9 cellular contexts compared by ENCODE assay signal in genomic region chr1:94068831-94069648, GRCh38. TPM values are rescaled to one million over a fixed set of nuclear protein-coding genes. Genes with fewer than 3 reads are reported as not detected.
DNase-seq lines count a peak whose midpoint lies in the region; ATAC-seq and TF ChIP-seq lines count a peak whose summit lies in the region.
"Had no signal": no experiment of that assay in that cellular context is flagged by ENCODE, and none has a peak within 500 bp of the region (broad histone marks: within the 10 kb centered on the region; RNA-seq: fewer than 3 reads in every experiment).

No MANE protein-coding gene starts in this region.

- H3K4me3 ChIP-seq in PC-9 (no peak overlapping the region), heart right ventricle (no peak overlapping the region)
- no peak overlapping the region for H3K4me3 ChIP-seq in naive thymus-derived CD4-positive, alpha-beta T cell (ENCODE audit: low read length)

- H3K4me3 Mint-ChIP-seq in activated CD4-positive, alpha-beta memory T cell treated with anti-CD3 and anti-CD28 coated beads for 36 hours, result no peak overlapping the region
- H3K4me3 Mint-ChIP-seq in naive thymus-derived CD4-positive, alpha-beta T cell, result no peak overlapping the region
- H3K4me3 Mint-ChIP-seq: T-helper 1 cell treated with Interleukin-12 subunit alpha and Interleukin-12 subunit beta and Interleukin-4 antibody, amounts not matched to agents 30 μg/mL and 1 μg/mL, for 36 hours had no signal

- H3K27ac Mint-ChIP-seq in activated CD4-positive, alpha-beta memory T cell treated with anti-CD3 and anti-CD28 coated beads for 36 hours, result no peak overlapping the region
- no peak overlapping the region for H3K27ac Mint-ChIP-seq in naive thymus-derived CD4-positive, alpha-beta T cell
- H3K27ac Mint-ChIP-seq: T-helper 1 cell treated with Interleukin-12 subunit alpha and Interleukin-12 subunit beta and Interleukin-4 antibody, amounts not matched to agents 30 μg/mL and 1 μg/mL, for 36 hours had no signal

- CTCF ChIA-PET in PC-9 (lab: Charles Lee), result interaction anchor here (0.5 to 1.6 kb wide), 5 partner anchors 18 to 948 kb away, joined by 3 to 5 read pairs (median 3); no protein-coding TSS in a partner anchor
- CTCF ChIA-PET in activated CD4-positive, alpha-beta memory T cell treated with anti-CD3 and anti-CD28 coated beads for 36 hours (lab: Charles Lee), result interaction anchor here (1.2 to 1.4 kb wide), 2 partner anchors 29 kb away, joined by 4 read pairs; no protein-coding TSS in a partner anchor
- CTCF ChIA-PET in naive thymus-derived CD4-positive, alpha-beta T cell (lab: Charles Lee), result no interaction called here

- DNase-seq in Daoy (ENCODE audit: low read depth) (peak; percentile 85), PC-9 (peak; percentile 58 to 97), heart right ventricle (peak; percentile 36 to 44), pulmonary artery endothelial cell (ENCODE audit: low read depth, low spot score) (peak; percentile 96)
- DNase-seq in activated CD4-positive, alpha-beta memory T cell treated with anti-CD3 and anti-CD28 coated beads for 36 hours, result no peak
- DNase-seq in stimulated activated CD4-positive, alpha-beta T cell treated with anti-CD3 and anti-CD28 coated beads, Interleukin-4, amount 100 ng/mL, for 24 hours, result no peak
- DNase-seq in naive thymus-derived CD4-positive, alpha-beta T cell, result no peak
- DNase-seq in activated CD4-positive, CD25-positive, alpha-beta regulatory T cell treated with anti-CD3 and anti-CD28 coated beads, Interleukin-2, amount 50 U/mL, for 72 hours, result no peak

- WGBS in heart right ventricle, 2 donors, result 65 to 71% methylated on average over 12 of the region's 12 CpGs

- no peaks in the 10 kb centered on the region for H3K9me3 Mint-ChIP-seq in activated CD4-positive, alpha-beta memory T cell treated with anti-CD3 and anti-CD28 coated beads for 36 hours
- no peaks in the 10 kb centered on the region for H3K9me3 Mint-ChIP-seq in naive thymus-derived CD4-positive, alpha-beta T cell
- H3K9me3 Mint-ChIP-seq: T-helper 1 cell treated with Interleukin-12 subunit alpha and Interleukin-12 subunit beta and Interleukin-4 antibody, amounts not matched to agents 30 μg/mL and 1 μg/mL, for 36 hours had no signal

- H3F3A ChIP-seq in PC-9 (ENCODE audit: insufficient read depth, low read depth), result peaks cover 48% of the 10 kb centered on the region

- TF ChIP-seq CTCF in PC-9 (conservative IDR thresholded peaks at IDR 0.05), result no peak; the same call in 1 of the 2 replicates
- no peak for TF ChIP-seq CTCF in heart right ventricle (IDR thresholded peaks at IDR 0.05)

- H3K4me1 ChIP-seq in PC-9 (replicated peaks; ENCODE audit: insufficient read depth) (peaks cover 54% of the 10 kb centered on the region), heart right ventricle (peaks cover 14 to 77% (median 52%) of the 10 kb centered on the region in 9 donors)
- no peaks in the 10 kb centered on the region for H3K4me1 ChIP-seq in naive thymus-derived CD4-positive, alpha-beta T cell (ENCODE audit: control insufficient read depth in 2 of 2, insufficient read depth in 2 of 2, low read length in 2 of 2)

- no peaks in the 10 kb centered on the region for H3K27me3 ChIP-seq in PC-9 (ENCODE audit: insufficient read depth, low read depth)
- peaks cover 0 to 14% (median 0%) of the 10 kb centered on the region in 7 donors for H3K27me3 ChIP-seq in heart right ventricle
- no peaks in the 10 kb centered on the region for H3K27me3 ChIP-seq in naive thymus-derived CD4-positive, alpha-beta T cell (ENCODE audit: control insufficient read depth in 2 of 2, insufficient read depth in 2 of 2, low read length in 2 of 2)

- H3K79me2 ChIP-seq in PC-9 (ENCODE audit: low read depth), result no peaks in the 10 kb centered on the region

- BruUV-seq in PC-9 (replicated peaks; lab: Mats Ljungman, UMichigan), result no TSS peak

- H3K9me3 ChIP-seq in PC-9 (ENCODE audit: insufficient read depth, low read depth), result no peaks in the 10 kb centered on the region
- H3K9me3 ChIP-seq in heart right ventricle, result no peaks in the 10 kb centered on the region
- no peaks in the 10 kb centered on the region for H3K9me3 ChIP-seq in naive thymus-derived CD4-positive, alpha-beta T cell (ENCODE audit: control insufficient read depth in 2 of 3, low read length in 3 of 3)

- intact Hi-C loops in PC-9 (cut with micrococcal nuclease; ENCODE audit: unreplicated experiment) (loop anchor here (1.0 to 5.0 kb wide), 7 partner anchors 24 to 256 kb away; no protein-coding TSS in a partner anchor), heart right ventricle (cut with DNase I) (loop anchor here in 3 of 10 donors (1.0 to 10.0 kb wide), 2 partner anchors 47 to 106 kb away; no protein-coding TSS in a partner anchor)
- intact Hi-C loops in activated CD4-positive, alpha-beta memory T cell treated with anti-CD3 and anti-CD28 coated beads for 36 hours (cut with micrococcal nuclease), result no loop called here
- intact Hi-C loops in naive thymus-derived CD4-positive, alpha-beta T cell (cut with micrococcal nuclease), result loop anchor here in 1 of 2 donors (10.0 kb wide), 1 partner anchor 116 kb away; no protein-coding TSS in a partner anchor

- 0 out of 2 replicates have a peak overlapping the region, but pooled peaks have one; percentile 8 for H2AFZ ChIP-seq in PC-9

- H3K27ac ChIP-seq in PC-9, result peak overlapping the region; percentile 89
- H3K27ac ChIP-seq in heart right ventricle, result peak overlapping the region; percentile 51 to 83 (median 68)
- no peak overlapping the region for H3K27ac ChIP-seq in naive thymus-derived CD4-positive, alpha-beta T cell (ENCODE audit: low read depth, low read length)

- POLR2A ChIA-PET in PC-9 (lab: Charles Lee; ENCODE audit: unreplicated experiment), result interaction anchor here (0.5 to 2.2 kb wide), 6 partner anchors 22 to 730 kb away, joined by 3 to 20 read pairs (median 6); no protein-coding TSS in a partner anchor
- POLR2A ChIA-PET in activated CD4-positive, alpha-beta memory T cell treated with anti-CD3 and anti-CD28 coated beads for 36 hours (lab: Charles Lee), result interaction anchor here (1.0 kb wide), 1 partner anchor 30 kb away, joined by 3 read pairs; no protein-coding TSS in a partner anchor
- POLR2A ChIA-PET in naive thymus-derived CD4-positive, alpha-beta T cell (lab: Charles Lee), result no interaction called here

- H3K27me3 Mint-ChIP-seq in activated CD4-positive, alpha-beta memory T cell treated with anti-CD3 and anti-CD28 coated beads for 36 hours, result peaks cover 5% of the 10 kb centered on the region
- H3K27me3 Mint-ChIP-seq in naive thymus-derived CD4-positive, alpha-beta T cell, result peaks cover 0 to 8% (median 0%) of the 10 kb centered on the region in 5 donors

- H3K4me2 ChIP-seq in PC-9, result peak overlapping the region; percentile 55

- ATAC-seq in heart right ventricle, result peak; percentile 58 to 85 (median 76)
- no peak for ATAC-seq in naive thymus-derived CD4-positive, alpha-beta T cell

- no peaks in the 10 kb centered on the region for H4K20me1 ChIP-seq in PC-9 (ENCODE audit: insufficient read depth)

- H3K36me3 Mint-ChIP-seq in activated CD4-positive, alpha-beta memory T cell treated with anti-CD3 and anti-CD28 coated beads for 36 hours, result no peaks in the 10 kb centered on the region
- no peaks in the 10 kb centered on the region for H3K36me3 Mint-ChIP-seq in naive thymus-derived CD4-positive, alpha-beta T cell

- H3K4me1 Mint-ChIP-seq in activated CD4-positive, alpha-beta memory T cell treated with anti-CD3 and anti-CD28 coated beads for 36 hours (ENCODE audit: low read depth), result no peaks in the 10 kb centered on the region
- H3K4me1 Mint-ChIP-seq in naive thymus-derived CD4-positive, alpha-beta T cell, result peaks cover 0 to 13% (median 5%) of the 10 kb centered on the region in 7 donors

- H3K9me2 ChIP-seq in PC-9 (ENCODE audit: insufficient read depth), result no peaks in the 10 kb centered on the region

- no peaks in the 10 kb centered on the region for H3K36me3 ChIP-seq in PC-9 (ENCODE audit: low read depth)
- H3K36me3 ChIP-seq in heart right ventricle, result no peaks in the 10 kb centered on the region
- no peaks in the 10 kb centered on the region for H3K36me3 ChIP-seq in naive thymus-derived CD4-positive, alpha-beta T cell (ENCODE audit: control insufficient read depth in 2 of 3, insufficient read depth in 3 of 3, low read length in 3 of 3)

RNA-seq across cellular contexts. Expression of gene ABCA4, which starts 51.9 kb away (rescaled TPM):
- total RNA-seq in Daoy (2014; rRNA removed; shearing (Covaris generic)), result 0.36 and 0.80 TPM in 2 replicates
- total RNA-seq in PC-9 (2021) (20.0 and 20.8 TPM in 2 replicates), heart right ventricle (under 1 TPM; 0.05 to 0.66 (median 0.22) TPM), pulmonary artery endothelial cell (1.7 and 2.4 TPM in 2 replicates)
- polyA plus RNA-seq in heart right ventricle, result under 1 TPM; 0.09 to 0.22 TPM
- not detected for total RNA-seq in activated CD4-positive, alpha-beta memory T cell treated with anti-CD3 and anti-CD28 coated beads for 36 hours
- not detected for total RNA-seq in naive thymus-derived CD4-positive, alpha-beta T cell
- polyA plus RNA-seq in naive thymus-derived CD4-positive, alpha-beta T cell, result not detected

Comparison
In these comparisons a context has a peak if more than half of its experiments do, and no peak if none do; other contexts are left out.
1. DNase-seq: peak in Daoy (single experiment), PC-9 (2 of 2), heart right ventricle (2 of 2) and pulmonary artery endothelial cell (single experiment); none in activated CD4-positive, alpha-beta memory T cell treated with anti-CD3 and anti-CD28 coated beads for 36 hours (single experiment), stimulated activated CD4-positive, alpha-beta T cell treated with anti-CD3 and anti-CD28 coated beads, Interleukin-4, amount 100 ng/mL, for 24 hours (single experiment), naive thymus-derived CD4-positive, alpha-beta T cell (0 of 9) and activated CD4-positive, CD25-positive, alpha-beta regulatory T cell treated with anti-CD3 and anti-CD28 coated beads, Interleukin-2, amount 50 U/mL, for 72 hours (single experiment).